In the genomic region with DNA sequence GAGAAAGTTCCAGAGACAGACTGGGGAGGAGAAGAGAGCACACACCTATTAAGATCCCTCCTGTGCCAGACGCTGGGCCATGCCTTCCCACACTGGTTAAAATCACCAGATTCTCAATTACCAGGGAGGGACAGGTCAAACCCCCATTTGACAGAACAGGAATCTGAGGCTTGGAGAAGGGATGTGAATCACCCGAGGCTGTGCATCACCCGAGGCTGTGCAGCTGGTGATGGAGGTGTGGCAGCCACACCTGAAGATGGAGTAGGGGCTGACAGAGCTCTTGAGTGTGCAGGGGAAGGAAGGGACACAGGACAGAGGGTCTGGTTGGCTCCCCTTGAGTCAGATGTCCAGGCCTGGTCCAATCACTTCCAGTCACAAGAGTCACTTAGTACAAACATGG, we compare ENCODE assay signal across 19 cellular contexts.
DNase-seq lines count a peak whose midpoint lies in the region; ATAC-seq, FAIRE-seq and TF ChIP-seq lines count a peak whose summit lies in the region.
"Had no signal": no experiment of that assay in that cellular context is flagged by ENCODE, and none has a peak within 500 bp of the region (broad histone marks: within the 10 kb centered on the region; RNA-seq: fewer than 3 reads in every experiment).

No MANE protein-coding gene starts in this region.

- BruUV-seq in mammary epithelial cell (replicated peaks; lab: Mats Ljungman, UMichigan) (no TSS peak), MCF 10A (replicated peaks; lab: Mats Ljungman, UMichigan) (no TSS peak)

- no peak overlapping the region for H2BK12ac ChIP-seq in H9 (ENCODE audit: insufficient read length, low read depth, low read length)

- no peak overlapping the region for H2AK5ac ChIP-seq in H9 (ENCODE audit: insufficient read length, low read length)

- no peaks in the 10 kb centered on the region for H3K79me1 ChIP-seq in H9 (ENCODE audit: insufficient read depth, low read depth, low read length, poor library complexity, severe bottlenecking)

- CTCF ChIA-PET in mammary epithelial cell (lab: Charles Lee; ENCODE audit: low non-redundant PET) (no interaction called here), MCF 10A (lab: Yijun Ruan, JAX) (interaction anchor here (0.6 kb wide), 1 partner anchor 193 kb away, joined by 3 read pairs; no protein-coding TSS in a partner anchor)

- in situ Hi-C loops in mammary epithelial cell (cut with MboI; ENCODE audit: low sequenced_read_pairs in 2 of 2), result no loop called here

- H4K5ac ChIP-seq in H9 (ENCODE audit: insufficient read length, low read depth, low read length), result no peak overlapping the region

- peak; percentile 72 for DNase-seq in mammary epithelial cell
- DNase-seq in MCF 10A (ENCODE audit: unreplicated experiment), result no peak
- peak; percentile 47 for DNase-seq in bronchial epithelial cell (ENCODE audit: low read depth)
- DNase-seq in keratinocyte (ENCODE audit: low read depth, low spot score), result peak; percentile 58
- DNase-seq in stimulated activated naive B cell treated with anti-CD40 and anti-IgM and Interleukin-4, amounts not matched to agents 10 μg/mL and 1 μg/mL and 100 μg/mL, for 72 hours, result no peak
- no peak for DNase-seq in COR-L47 (lab: John Stamatoyannopoulos, UW)
- DNase-seq in head of caudate nucleus, result no peak
- no peak for DNase-seq in H9
- DNase-seq: Calu3; CD4-positive, alpha-beta memory T cell; DMS79 treated with DMSO at 0.1 percent for 48 hours; GOT3 had no signal

- H3K4me3 ChIP-seq in mammary epithelial cell (replicated peaks in 1 of 3; ENCODE audit: insufficient read depth in 1 of 3, low read depth in 2 of 3, low read length in 3 of 3), result no peak overlapping the region
- no peak overlapping the region for H3K4me3 ChIP-seq in bronchial epithelial cell (ENCODE audit: low read depth, low read length)
- H3K4me3 ChIP-seq in keratinocyte (ENCODE audit: control insufficient read depth in 2 of 3, extremely low read depth in 1 of 3, insufficient read depth in 2 of 3, low read depth in 1 of 3, low read length in 3 of 3), result no peak overlapping the region
- H3K4me3 ChIP-seq: A549, BLaER1, GM12878, HAP-1 had no signal

- H3K4me2 ChIP-seq in mammary epithelial cell (ENCODE audit: insufficient read depth, low read depth, low read length), result peak overlapping the region; percentile 10
- peak overlapping the region; percentile 15 for H3K4me2 ChIP-seq in keratinocyte (ENCODE audit: control insufficient read depth, extremely low read depth, insufficient read depth, low read depth, low read length)
- H3K4me2 ChIP-seq in H9 (ENCODE audit: insufficient read depth, insufficient read length, low read length), result no peak overlapping the region
- H3K4me2 ChIP-seq: A549, BLaER1 had no signal

- H3K9ac ChIP-seq in mammary epithelial cell (ENCODE audit: insufficient read depth, low read length) (no peak overlapping the region), keratinocyte (ENCODE audit: control insufficient read depth, extremely low read depth, insufficient read depth, low read length) (no peak overlapping the region), H9 (ENCODE audit: extremely low read depth, insufficient read length, low read length) (no peak overlapping the region)
- H3K9ac ChIP-seq: BLaER1 had no signal

- no peak overlapping the region for H2BK20ac ChIP-seq in H9 (ENCODE audit: low read depth, low read length, poor library complexity, severe bottlenecking)

- no peak overlapping the region for H3T11ph ChIP-seq in H9 (ENCODE audit: low read length)

- H3K27me3 Mint-ChIP-seq in MCF 10A (ENCODE audit: insufficient read depth, unreplicated experiment) (no peaks in the 10 kb centered on the region), H9 (ENCODE audit: low read depth) (peaks cover 96% of the 10 kb centered on the region)
- H3K27me3 Mint-ChIP-seq in stimulated activated naive B cell treated with anti-CD40 and anti-IgM and Interleukin-4, amounts not matched to agents 10 μg/mL and 1 μg/mL and 100 μg/mL, for 72 hours, result peaks cover 78 to 85% of the 10 kb centered on the region in 2 donors

- H4K91ac ChIP-seq in H9 (ENCODE audit: insufficient read length, low read depth, low read length), result no peak overlapping the region

- H4K20me1 ChIP-seq in mammary epithelial cell (ENCODE audit: insufficient read depth, low read length) (no peaks in the 10 kb centered on the region), keratinocyte (ENCODE audit: control insufficient read depth, extremely low read depth, insufficient read depth, low read length) (no peaks in the 10 kb centered on the region), H9 (ENCODE audit: control insufficient read depth, insufficient read depth, insufficient read length) (no peaks in the 10 kb centered on the region)

- no peak overlapping the region for H3K4me3 Mint-ChIP-seq in MCF 10A (ENCODE audit: unreplicated experiment)
- H3K4me3 Mint-ChIP-seq in stimulated activated naive B cell treated with anti-CD40 and anti-IgM and Interleukin-4, amounts not matched to agents 10 μg/mL and 1 μg/mL and 100 μg/mL, for 72 hours, result no peak overlapping the region
- H3K4me3 Mint-ChIP-seq in H9, result no peak overlapping the region

- H4K8ac ChIP-seq in H9 (replicated peaks; ENCODE audit: insufficient read length, low read depth, low read length), result no peak overlapping the region

- no peaks in the 10 kb centered on the region for H3K36me3 ChIP-seq in mammary epithelial cell (ENCODE audit: insufficient read depth, low read length)
- H3K36me3 ChIP-seq in bronchial epithelial cell (ENCODE audit: control insufficient read depth, insufficient read depth, low read length), result no peaks in the 10 kb centered on the region
- H3K36me3 ChIP-seq in keratinocyte (ENCODE audit: control insufficient read depth in 2 of 2, extremely low read depth in 1 of 2, insufficient read depth in 2 of 2, low read length in 2 of 2), result no peaks in the 10 kb centered on the region
- H3K36me3 ChIP-seq: BLaER1, HAP-1 had no signal

- H3K27ac Mint-ChIP-seq in MCF 10A (ENCODE audit: low read depth, unreplicated experiment), result no peak overlapping the region
- H3K27ac Mint-ChIP-seq in stimulated activated naive B cell treated with anti-CD40 and anti-IgM and Interleukin-4, amounts not matched to agents 10 μg/mL and 1 μg/mL and 100 μg/mL, for 72 hours, result peak overlapping the region; percentile 57
- no peak overlapping the region for H3K27ac Mint-ChIP-seq in H9
- H3K27ac Mint-ChIP-seq: CD14-positive monocyte; CD4-positive, alpha-beta memory T cell had no signal

- POLR2A ChIA-PET in MCF 10A (lab: Yijun Ruan, JAX), result no interaction called here

- H3K9me3 ChIP-seq in mammary epithelial cell (replicated peaks; ENCODE audit: insufficient read depth, low read length) (no peaks in the 10 kb centered on the region), keratinocyte (ENCODE audit: control insufficient read depth, low read depth, low read length) (no peaks in the 10 kb centered on the region), H9 (ENCODE audit: control insufficient read depth, low read depth, low read length) (no peaks in the 10 kb centered on the region)
- H3K9me3 ChIP-seq: A549, BLaER1, HAP-1 had no signal

- TF ChIP-seq CTCF in mammary epithelial cell (conservative IDR thresholded peaks at IDR 0.05 in 1 of 2, IDR thresholded peaks at IDR 0.05 in 1 of 2; ENCODE audit: extremely low read depth in 1 of 2, insufficient read depth in 1 of 2, low read depth in 1 of 2, low read length in 2 of 2), result no peak
- no peak for TF ChIP-seq CTCF in MCF 10A (IDR thresholded peaks at IDR 0.05; ENCODE audit: unreplicated experiment)
- TF ChIP-seq CTCF in bronchial epithelial cell (IDR thresholded peaks at IDR 0.05; ENCODE audit: insufficient read depth, low read length, severe bottlenecking), result no peak
- no peak for TF ChIP-seq CTCF in keratinocyte (optimal IDR thresholded peaks at IDR 0.05 in 1 of 3, IDR thresholded peaks at IDR 0.05 in 1 of 3, conservative IDR thresholded peaks at IDR 0.05 in 1 of 3; ENCODE audit: extremely low read depth in 1 of 3, insufficient read depth in 2 of 3, low read length in 3 of 3)
- TF ChIP-seq CTCF in H9 (conservative IDR thresholded peaks at IDR 0.05), result no peak

- H3K18ac ChIP-seq in H9 (ENCODE audit: insufficient read length, low read depth, low read length), result no peak overlapping the region

- no peaks in the 10 kb centered on the region for H3K23me2 ChIP-seq in H9 (ENCODE audit: insufficient read length, low read depth, low read length, poor library complexity, severe bottlenecking)

- H3K23ac ChIP-seq in H9 (ENCODE audit: insufficient read length, low read depth, low read length), result no peak overlapping the region

- H3K27ac ChIP-seq in mammary epithelial cell (ENCODE audit: insufficient read depth, low read depth, low read length) (no peak overlapping the region), keratinocyte (ENCODE audit: control insufficient read depth, insufficient read depth, low read length) (no peak overlapping the region), H9 (ENCODE audit: insufficient read length, low read depth, low read length) (no peak overlapping the region)
- H3K27ac ChIP-seq: 22Rv1, A549, BLaER1, HL-60 had no signal

- H3K79me2 ChIP-seq in mammary epithelial cell (ENCODE audit: insufficient read depth, low read length) (peaks cover 12% of the 10 kb centered on the region), keratinocyte (ENCODE audit: control insufficient read depth, insufficient read depth, low read length) (no peaks in the 10 kb centered on the region), H9 (ENCODE audit: insufficient read depth, low read length) (no peaks in the 10 kb centered on the region)

- no peak overlapping the region for H3K14ac ChIP-seq in H9 (ENCODE audit: insufficient read depth, low read length)

- H2AFZ ChIP-seq in mammary epithelial cell (ENCODE audit: low read depth, low read length) (no peak overlapping the region), keratinocyte (ENCODE audit: control insufficient read depth, low read length) (no peak overlapping the region), H9 (ENCODE audit: low read length) (no peak overlapping the region)

- no peak overlapping the region for H2BK15ac ChIP-seq in H9 (ENCODE audit: low read depth, low read length)

- no peak overlapping the region for H3K4ac ChIP-seq in H9 (ENCODE audit: low read depth, low read length)

- no peaks in the 10 kb centered on the region for H3K9me1 ChIP-seq in keratinocyte (ENCODE audit: control insufficient read depth, extremely low read depth, insufficient read depth, low read length)

- H3K4me1 ChIP-seq in mammary epithelial cell (ENCODE audit: insufficient read depth, low read length) (peaks cover 30% of the 10 kb centered on the region), keratinocyte (ENCODE audit: control insufficient read depth, extremely low read depth, insufficient read depth, low read length) (peaks cover 27% of the 10 kb centered on the region), H9 (ENCODE audit: insufficient read depth, low read length) (no peaks in the 10 kb centered on the region; the same call in 1 of the 2 replicates)
- H3K4me1 ChIP-seq: A549, HAP-1 had no signal

- H2BK120ac ChIP-seq in H9 (ENCODE audit: low read depth, low read length, poor library complexity, severe bottlenecking), result no peak overlapping the region

- H3K27me3 ChIP-seq in mammary epithelial cell (ENCODE audit: insufficient read depth, low read length) (no peaks in the 10 kb centered on the region), bronchial epithelial cell (ENCODE audit: control insufficient read depth, insufficient read depth, low read length) (peaks cover 4% of the 10 kb centered on the region), keratinocyte (ENCODE audit: control insufficient read depth, extremely low read depth, insufficient read depth, low read length) (no peaks in the 10 kb centered on the region), H9 (ENCODE audit: insufficient read depth, low read length) (peaks cover 21% of the 10 kb centered on the region; the same call in 1 of the 2 replicates)

- no peak overlapping the region for H3K56ac ChIP-seq in H9 (ENCODE audit: insufficient read length, low read depth, low read length)

- H3K4me1 Mint-ChIP-seq in MCF 10A (ENCODE audit: insufficient read depth, unreplicated experiment) (no peaks in the 10 kb centered on the region), H9 (peaks cover 22 to 47% of the 10 kb centered on the region in 2 experiments)
- H3K4me1 Mint-ChIP-seq in stimulated activated naive B cell treated with anti-CD40 and anti-IgM and Interleukin-4, amounts not matched to agents 10 μg/mL and 1 μg/mL and 100 μg/mL, for 72 hours, result peaks cover 6 to 10% of the 10 kb centered on the region in 2 donors

- no peak overlapping the region for H2BK5ac ChIP-seq in H9 (ENCODE audit: insufficient read length, low read length)

- intact Hi-C loops in mammary epithelial cell (cut with micrococcal nuclease) (no loop called here), MCF 10A (cut with micrococcal nuclease) (no loop called here), head of caudate nucleus (cut with DNase I) (no loop called here)

- H3K9me3 Mint-ChIP-seq in MCF 10A (ENCODE audit: unreplicated experiment), result no peaks in the 10 kb centered on the region
- no peaks in the 10 kb centered on the region for H3K9me3 Mint-ChIP-seq in stimulated activated naive B cell treated with anti-CD40 and anti-IgM and Interleukin-4, amounts not matched to agents 10 μg/mL and 1 μg/mL and 100 μg/mL, for 72 hours
- peaks cover 0 to 3% of the 10 kb centered on the region in 2 experiments; a peak in 3 of 5 replicates for H3K9me3 Mint-ChIP-seq in H9

- dilution Hi-C loops in mammary epithelial cell (cut with HindIII; ENCODE audit: low sequenced_read_pairs), result no loop called here
- dilution Hi-C loops in keratinocyte (cut with MboI; ENCODE audit: extremely low pct_ligation_motif_present, low sequenced_read_pairs), result no loop called here

- H3K36me3 Mint-ChIP-seq in MCF 10A (ENCODE audit: insufficient read depth, unreplicated experiment), result no peaks in the 10 kb centered on the region
- no peaks in the 10 kb centered on the region for H3K36me3 Mint-ChIP-seq in stimulated activated naive B cell treated with anti-CD40 and anti-IgM and Interleukin-4, amounts not matched to agents 10 μg/mL and 1 μg/mL and 100 μg/mL, for 72 hours
- H3K36me3 Mint-ChIP-seq in H9 (ENCODE audit: insufficient read depth in 1 of 3, low read depth in 3 of 3), result no peaks in the 10 kb centered on the region
- H3K36me3 Mint-ChIP-seq: CD4-positive, alpha-beta memory T cell had no signal

- FAIRE-seq in bronchial epithelial cell (lab: Jason Lieb, UNC) (peak; percentile 72), keratinocyte (lab: Jason Lieb, UNC) (peak; percentile 89)
- FAIRE-seq: A549, GM12878 had no signal

- no peak for ATAC-seq in stimulated activated naive B cell treated with anti-CD40 and anti-IgM and Interleukin-4, amounts not matched to agents 10 μg/mL and 1 μg/mL and 100 μg/mL, for 72 hours (replicated peaks)
- ATAC-seq: A549, GM12878 had no signal

- WGBS in mammary epithelial cell (ENCODE audit: low coverage, missing lambda C conversion rate), result 0% methylated on average over 2 of the region's 3 CpGs
- no CpG with 5 or more reads among the region's 3 CpGs for WGBS in H9 (ENCODE audit: extremely low coverage, insufficient read length, low lambda C conversion rate)

Comparison
In these comparisons a context has a peak if more than half of its experiments do, and no peak if none do; other contexts are left out.
1. DNase-seq: peak in mammary epithelial cell (single experiment), bronchial epithelial cell (single experiment) and keratinocyte (single experiment); none in MCF 10A (single experiment), stimulated activated naive B cell treated with anti-CD40 and anti-IgM and Interleukin-4, amounts not matched to agents 10 μg/mL and 1 μg/mL and 100 μg/mL, for 72 hours (single experiment), COR-L47 (single experiment), head of caudate nucleus (0 of 42) and H9 (single experiment).